In the genomic region with DNA sequence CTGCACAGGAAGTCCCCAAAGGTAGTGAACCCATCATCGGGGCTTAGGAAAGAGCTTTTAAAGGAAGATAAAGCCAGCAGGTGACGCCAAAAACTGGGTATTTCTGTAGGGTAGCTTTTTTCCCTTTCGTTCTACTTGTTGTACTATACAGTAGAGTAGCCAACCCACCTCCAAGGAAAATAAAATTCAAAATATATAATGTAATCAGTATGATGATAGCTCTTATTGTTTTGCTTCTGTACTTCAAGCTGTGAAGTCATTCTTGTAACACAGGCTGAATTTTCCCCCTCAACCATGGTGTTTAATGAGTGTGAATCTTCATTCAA, we compare ENCODE assay signal across 12 cellular contexts.
A peak's percentile ranks its signal among the peaks of the same experiment; 100 is the strongest.
DNase-seq lines count a peak whose midpoint lies in the region; ATAC-seq, FAIRE-seq and TF ChIP-seq lines count a peak whose summit lies in the region.
"Had no signal": no experiment of that assay in that cellular context is flagged by ENCODE, and none has a peak within 500 bp of the region (broad histone marks: within the 10 kb centered on the region; RNA-seq: fewer than 3 reads in every experiment).

No MANE protein-coding gene starts in this region.

- WGBS in right cardiac atrium: 78% methylated on average over 3 of the region's 3 CpGs
- 72 to 74% methylated on average over 3 of the region's 3 CpGs for WGBS in upper lobe of left lung, 2 donors

- H3K4me1 Mint-ChIP-seq in activated CD4-positive, alpha-beta memory T cell treated with anti-CD3 and anti-CD28 coated beads for 36 hours (ENCODE audit: low read depth): peaks cover 84% of the 10 kb centered on the region
- H3K4me1 Mint-ChIP-seq in memory B cell: peaks cover 59% of the 10 kb centered on the region

- DNase-seq in right cardiac atrium (no peak), left ventricle myocardium superior (no peak), memory B cell (ENCODE audit: low spot score in 2 of 2) (no peak), upper lobe of left lung (no peak), foreskin fibroblast (no peak), kidney (no peak)
- DNase-seq in activated CD4-positive, alpha-beta memory T cell treated with anti-CD3 and anti-CD28 coated beads for 36 hours: no peak
- DNase-seq in stimulated activated naive CD4-positive, alpha-beta T cell treated with Interleukin-2 at 50 U/mL for 16 hours (lab: John Stamatoyannopoulos, UW): no peak
- DNase-seq: IMR-90, NCI-H2029 had no signal

- H3K36me3 Mint-ChIP-seq in activated CD4-positive, alpha-beta memory T cell treated with anti-CD3 and anti-CD28 coated beads for 36 hours: peaks cover 3% of the 10 kb centered on the region
- H3K36me3 Mint-ChIP-seq in memory B cell: no peaks in the 10 kb centered on the region

- POLR2A ChIA-PET in activated CD4-positive, alpha-beta memory T cell treated with anti-CD3 and anti-CD28 coated beads for 36 hours (lab: Charles Lee): interaction anchor here (2.0 to 4.7 kb wide), 4 partner anchors 37 to 112 kb away, joined by 7 to 39 read pairs (median 27); partner anchors contain the start of genes FAM210A and RNMT

- CTCF ChIA-PET in activated CD4-positive, alpha-beta memory T cell treated with anti-CD3 and anti-CD28 coated beads for 36 hours (lab: Charles Lee): interaction anchor here (1.2 to 9.5 kb wide), 4 partner anchors 15 to 56 kb away, joined by 3 to 86 read pairs (median 4); no protein-coding TSS in a partner anchor

- H3K9ac ChIP-seq in kidney (ENCODE audit: low read length in 2 of 2): no peak overlapping the region

- H3K9me3 Mint-ChIP-seq in activated CD4-positive, alpha-beta memory T cell treated with anti-CD3 and anti-CD28 coated beads for 36 hours: no peaks in the 10 kb centered on the region
- no peaks in the 10 kb centered on the region for H3K9me3 Mint-ChIP-seq in memory B cell

- H3K4me3 Mint-ChIP-seq in activated CD4-positive, alpha-beta memory T cell treated with anti-CD3 and anti-CD28 coated beads for 36 hours: peak overlapping the region; percentile 78
- peak overlapping the region; percentile 90 for H3K4me3 Mint-ChIP-seq in memory B cell

- H3K36me3 ChIP-seq in upper lobe of left lung: no peaks in the 10 kb centered on the region
- H3K36me3 ChIP-seq in kidney (ENCODE audit: control insufficient read depth in 1 of 2, insufficient read depth in 2 of 2, low read length in 2 of 2): no peaks in the 10 kb centered on the region

- no peak for FAIRE-seq in kidney (lab: Jason Lieb, UNC)

- intact Hi-C loops in right cardiac atrium (cut with DNase I): loop anchor here in 2 of 4 donors (5.0 kb wide), 2 partner anchors 47 to 52 kb away; no protein-coding TSS in a partner anchor
- intact Hi-C loops in left ventricle myocardium superior (cut with micrococcal nuclease): loop anchor here (10.0 kb wide), 1 partner anchor 59 kb away; no protein-coding TSS in a partner anchor
- intact Hi-C loops in activated CD4-positive, alpha-beta memory T cell treated with anti-CD3 and anti-CD28 coated beads for 36 hours (cut with micrococcal nuclease): loop anchor here (5.0 kb wide), 2 partner anchors 147 to 397 kb away; partner anchors contain the start of gene LDLRAD4
- intact Hi-C loops in kidney (cut with DNase I): no loop called here

- H3K27ac ChIP-seq in right cardiac atrium (ENCODE audit: low read length) (peak overlapping the region; percentile 45), upper lobe of left lung (peak overlapping the region; percentile 62 to 78 (median 72)), kidney (ENCODE audit: low read depth in 2 of 2, low read length in 2 of 2) (no peak overlapping the region)
- H3K27ac ChIP-seq: hepatocyte had no signal

- TF ChIP-seq POLR2A in upper lobe of left lung (IDR thresholded peaks at IDR 0.05): no peak

- TF ChIP-seq EP300 in upper lobe of left lung (IDR thresholded peaks at IDR 0.05): no peak

- H3K27me3 Mint-ChIP-seq in activated CD4-positive, alpha-beta memory T cell treated with anti-CD3 and anti-CD28 coated beads for 36 hours: no peaks in the 10 kb centered on the region
- H3K27me3 Mint-ChIP-seq in memory B cell: no peaks in the 10 kb centered on the region

- ATAC-seq in right cardiac atrium: no peak
- no peak for ATAC-seq in left ventricle myocardium superior
- ATAC-seq in memory B cell (ENCODE audit: low read depth): no peak
- no peak for ATAC-seq in upper lobe of left lung (ENCODE audit: low FRiP score in 2 of 2)

- peak overlapping the region; percentile 92 for H3K27ac Mint-ChIP-seq in activated CD4-positive, alpha-beta memory T cell treated with anti-CD3 and anti-CD28 coated beads for 36 hours
- H3K27ac Mint-ChIP-seq in memory B cell: peak overlapping the region; percentile 99

- H3K27me3 ChIP-seq in right cardiac atrium (ENCODE audit: control insufficient read depth, insufficient read depth) (no peaks in the 10 kb centered on the region), upper lobe of left lung (no peaks in the 10 kb centered on the region)

- H3K4me1 ChIP-seq in right cardiac atrium (ENCODE audit: control insufficient read depth, insufficient read depth, low read length): peaks cover 4% of the 10 kb centered on the region
- H3K4me1 ChIP-seq in upper lobe of left lung: peaks cover 31 to 57% (median 39%) of the 10 kb centered on the region in 4 donors
- peaks cover 12 to 13% of the 10 kb centered on the region in 2 donors for H3K4me1 ChIP-seq in kidney (ENCODE audit: control insufficient read depth in 1 of 2, insufficient read depth in 1 of 2, low read depth in 1 of 2, low read length in 2 of 2)

- TF ChIP-seq CTCF in upper lobe of left lung (IDR thresholded peaks at IDR 0.05) (no peak), foreskin fibroblast (IDR thresholded peaks at IDR 0.05; ENCODE audit: low read depth, low read length) (no peak), kidney (IDR thresholded peaks at IDR 0.05; ENCODE audit: borderline replicate concordance, extremely low read depth, insufficient read depth) (no peak)

- H3K4me3 ChIP-seq in right cardiac atrium (ENCODE audit: low read length) (no peak overlapping the region), upper lobe of left lung (no peak overlapping the region), foreskin fibroblast (ENCODE audit: low read depth in 1 of 2, low read length in 2 of 2) (no peak overlapping the region), kidney (ENCODE audit: low read length in 2 of 2) (no peak overlapping the region)
- H3K4me3 ChIP-seq: hepatocyte, lung had no signal

- no peaks in the 10 kb centered on the region for H3K9me3 ChIP-seq in right cardiac atrium (ENCODE audit: control insufficient read depth, low read length)
- no peaks in the 10 kb centered on the region for H3K9me3 ChIP-seq in upper lobe of left lung
- H3K9me3 ChIP-seq in kidney (ENCODE audit: control insufficient read depth in 1 of 2, low read length in 2 of 2): no peaks in the 10 kb centered on the region

Comparison
In these comparisons a context has a peak if more than half of its experiments do, and no peak if none do; other contexts are left out.
1. H3K27ac ChIP-seq: peak in right cardiac atrium (single experiment) and upper lobe of left lung (4 of 4); none in kidney (0 of 2).